In genomic region chr2:239195318-239195871, GRCh38 we compare ENCODE assay signal across 14 cellular contexts.
DNase-seq lines count a peak whose midpoint lies in the region; TF ChIP-seq lines count a peak whose summit lies in the region.
"Had no signal": no experiment of that assay in that cellular context is flagged by ENCODE, and none has a peak within 500 bp of the region (broad histone marks: within the 10 kb centered on the region; RNA-seq: fewer than 3 reads in every experiment).

No MANE protein-coding gene starts in this region.

- H3K27ac ChIP-seq in temporal lobe (ENCODE audit: low read depth, low read length) = peak overlapping the region; percentile 82
- H3K27ac ChIP-seq: left lung had no signal

- DNase-seq in activated naive CD4-positive, alpha-beta T cell treated with anti-CD3 and anti-CD28 coated beads, Interleukin-2, amount 10 ng/mL, durations not matched to agents 7 days and 5 days = peak; percentile 6
- no peak for DNase-seq in activated naive CD4-positive, alpha-beta T cell treated with anti-CD3 and anti-CD28 coated beads, Interleukin-2, amount 50 U/mL, for 16 hours
- DNase-seq in glutamatergic neuron (peak; percentile 20), nucleus accumbens (lab: John Stamatoyannopoulos, UW) (peak in 42 of 56 donors; percentile 29 to 84 (median 60)), NCI-H446 treated with DMSO at 0.1 percent for 48 hours (lab: John Stamatoyannopoulos, UW) (no peak), CD14-positive monocyte (ENCODE audit: low spot score) (no peak), MCF 10A (ENCODE audit: unreplicated experiment) (no peak)
- DNase-seq: activated CD4-positive, alpha-beta T cell treated with anti-CD3 and anti-CD28 coated beads for 36 hours; cortex of kidney; DND-41; NCI-H2081 treated with DMSO at 0.1 percent for 48 hours had no signal

- H3K9me3 Mint-ChIP-seq in activated naive CD4-positive, alpha-beta T cell treated with anti-CD3 and anti-CD28 coated beads, Interleukin-2, amount 10 ng/mL, durations not matched to agents 7 days and 5 days = no peaks in the 10 kb centered on the region
- H3K9me3 Mint-ChIP-seq in glutamatergic neuron (ENCODE audit: unreplicated experiment) = peaks cover 6% of the 10 kb centered on the region
- peaks cover 0 to 3% (median 0%) of the 10 kb centered on the region in 7 donors for H3K9me3 Mint-ChIP-seq in CD14-positive monocyte
- H3K9me3 Mint-ChIP-seq in MCF 10A (ENCODE audit: unreplicated experiment) = no peaks in the 10 kb centered on the region

- H3K4me3 Mint-ChIP-seq in activated naive CD4-positive, alpha-beta T cell treated with anti-CD3 and anti-CD28 coated beads, Interleukin-2, amount 10 ng/mL, durations not matched to agents 7 days and 5 days = no peak overlapping the region
- no peak overlapping the region for H3K4me3 Mint-ChIP-seq in glutamatergic neuron (ENCODE audit: unreplicated experiment)
- H3K4me3 Mint-ChIP-seq in CD14-positive monocyte = no peak overlapping the region
- no peak overlapping the region for H3K4me3 Mint-ChIP-seq in MCF 10A (ENCODE audit: unreplicated experiment)
- H3K4me3 Mint-ChIP-seq: activated CD4-positive, alpha-beta T cell treated with anti-CD3 and anti-CD28 coated beads for 36 hours; T-helper 1 cell treated with Interleukin-12 subunit alpha and Interleukin-12 subunit beta and Interleukin-4 antibody, amounts not matched to agents 30 μg/mL and 1 μg/mL, for 36 hours had no signal

- TF ChIP-seq CTCF in glutamatergic neuron (IDR thresholded peaks at IDR 0.05; ENCODE audit: partially characterized antibody, unreplicated experiment) (no peak), CD14-positive monocyte (IDR thresholded peaks at IDR 0.05) (no peak), MCF 10A (IDR thresholded peaks at IDR 0.05; ENCODE audit: unreplicated experiment) (no peak)

- POLR2A ChIA-PET in MCF 10A (lab: Yijun Ruan, JAX) = no interaction called here

- intact Hi-C loops in CD14-positive monocyte (cut with micrococcal nuclease) (no loop called here), MCF 10A (cut with micrococcal nuclease) (no loop called here)

- no TSS peak for BruUV-seq in MCF 10A (replicated peaks; lab: Mats Ljungman, UMichigan)

- H3K36me3 Mint-ChIP-seq in activated naive CD4-positive, alpha-beta T cell treated with anti-CD3 and anti-CD28 coated beads, Interleukin-2, amount 10 ng/mL, durations not matched to agents 7 days and 5 days = peaks cover 51% of the 10 kb centered on the region
- peaks cover 5% of the 10 kb centered on the region for H3K36me3 Mint-ChIP-seq in glutamatergic neuron (ENCODE audit: unreplicated experiment)
- H3K36me3 Mint-ChIP-seq in CD14-positive monocyte = peaks cover 62 to 85% of the 10 kb centered on the region in 2 donors
- peaks cover 9% of the 10 kb centered on the region for H3K36me3 Mint-ChIP-seq in MCF 10A (ENCODE audit: insufficient read depth, unreplicated experiment)

- H3K27ac Mint-ChIP-seq in activated naive CD4-positive, alpha-beta T cell treated with anti-CD3 and anti-CD28 coated beads, Interleukin-2, amount 10 ng/mL, durations not matched to agents 7 days and 5 days = peak overlapping the region; percentile 28
- H3K27ac Mint-ChIP-seq in glutamatergic neuron (ENCODE audit: unreplicated experiment) = peak overlapping the region; percentile 55
- H3K27ac Mint-ChIP-seq in CD14-positive monocyte = peak overlapping the region in 2 of 7 donors; percentile 17 to 49
- no peak overlapping the region for H3K27ac Mint-ChIP-seq in MCF 10A (ENCODE audit: low read depth, unreplicated experiment)
- H3K27ac Mint-ChIP-seq: activated CD4-positive, alpha-beta T cell treated with anti-CD3 and anti-CD28 coated beads for 36 hours; T-helper 1 cell treated with Interleukin-12 subunit alpha and Interleukin-12 subunit beta and Interleukin-4 antibody, amounts not matched to agents 30 μg/mL and 1 μg/mL, for 36 hours had no signal

- H3K4me1 Mint-ChIP-seq in activated naive CD4-positive, alpha-beta T cell treated with anti-CD3 and anti-CD28 coated beads, Interleukin-2, amount 10 ng/mL, durations not matched to agents 7 days and 5 days = no peaks in the 10 kb centered on the region
- H3K4me1 Mint-ChIP-seq in glutamatergic neuron (ENCODE audit: low read depth, unreplicated experiment) (peaks cover 41% of the 10 kb centered on the region), CD14-positive monocyte (peaks cover 12% of the 10 kb centered on the region), MCF 10A (ENCODE audit: insufficient read depth, unreplicated experiment) (no peaks in the 10 kb centered on the region)

- CTCF ChIA-PET in activated naive CD4-positive, alpha-beta T cell treated with anti-CD3 and anti-CD28 coated beads, Interleukin-2, amount 10 ng/mL, durations not matched to agents 7 days and 5 days (lab: Charles Lee) = no interaction called here
- CTCF ChIA-PET in MCF 10A (lab: Yijun Ruan, JAX) = no interaction called here

- H3K27me3 Mint-ChIP-seq in activated naive CD4-positive, alpha-beta T cell treated with anti-CD3 and anti-CD28 coated beads, Interleukin-2, amount 10 ng/mL, durations not matched to agents 7 days and 5 days = no peaks in the 10 kb centered on the region
- H3K27me3 Mint-ChIP-seq in glutamatergic neuron (ENCODE audit: unreplicated experiment) (peaks cover 14% of the 10 kb centered on the region), CD14-positive monocyte (ENCODE audit: low read depth in 3 of 3) (peaks cover 0 to 3% (median 0%) of the 10 kb centered on the region in 3 donors), MCF 10A (ENCODE audit: insufficient read depth, unreplicated experiment) (no peaks in the 10 kb centered on the region)
- H3K27me3 Mint-ChIP-seq: activated CD4-positive, alpha-beta T cell treated with anti-CD3 and anti-CD28 coated beads for 36 hours had no signal

Comparison
In these comparisons a context has a peak if more than half of its experiments do, and no peak if none do; other contexts are left out.
1. DNase-seq: peak in activated naive CD4-positive, alpha-beta T cell treated with anti-CD3 and anti-CD28 coated beads, Interleukin-2, amount 10 ng/mL, durations not matched to agents 7 days and 5 days (single experiment), glutamatergic neuron (single experiment) and nucleus accumbens (42 of 56); none in activated naive CD4-positive, alpha-beta T cell treated with anti-CD3 and anti-CD28 coated beads, Interleukin-2, amount 50 U/mL, for 16 hours (single experiment), NCI-H446 treated with DMSO at 0.1 percent for 48 hours (single experiment), CD14-positive monocyte (single experiment) and MCF 10A (single experiment).